11 cellular contexts compared by ENCODE assay signal in genomic region chr13:28448959-28449358, GRCh38. TPM values are rescaled to one million over a fixed set of nuclear protein-coding genes. Genes with fewer than 3 reads are reported as not detected.
"Had no signal": no experiment of that assay in that cellular context is flagged by ENCODE, and none has a peak within 500 bp of the region (broad histone marks: within the 10 kb centered on the region; RNA-seq: fewer than 3 reads in every experiment).

No MANE protein-coding gene starts in this region.

- H3K9ac ChIP-seq: KMS-11 had no signal

- ATAC-seq: GM23338 had no signal

- H3K27ac ChIP-seq: KMS-11 had no signal

- H3K4me3 ChIP-seq: GM23338 had no signal

- H3K4me2 ChIP-seq: GM23338, KMS-11 had no signal

- H2AFZ ChIP-seq: GM23338 had no signal

- DNase-seq: H9, HCEC 1CT, HFFc6, IMR-90, KBM-7 had no signal

- FAIRE-seq: H1, H54, HTR-8/SVneo had no signal

RNA-seq across cellular contexts. Expression of gene FLT1, which starts 46.0 kb away (rescaled TPM):
- total RNA-seq: HT-29 had no signal
